Comparison of ENCODE assay signal across 3 cellular contexts in the genomic region with DNA sequence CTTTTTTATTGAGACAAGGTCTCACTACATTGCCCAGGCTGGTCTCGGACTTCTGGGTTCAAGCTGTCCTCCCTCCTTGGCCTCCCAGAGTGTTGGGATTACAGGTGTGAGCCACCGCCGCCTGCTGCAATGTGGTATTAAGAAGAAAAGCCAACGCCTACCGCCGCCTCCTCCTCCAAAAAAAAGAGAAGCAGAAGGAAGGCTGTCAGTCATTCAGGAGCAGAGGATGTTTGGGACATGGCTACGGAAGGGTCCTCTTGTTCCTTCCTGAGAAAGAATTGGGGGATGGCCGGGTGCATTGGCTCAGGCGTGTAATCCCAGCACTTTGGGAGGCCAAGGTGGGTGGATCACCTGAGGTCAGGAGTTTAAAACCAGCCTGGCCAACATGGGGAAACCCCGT.
TF ChIP-seq lines count a peak whose summit lies in the region.

No MANE protein-coding gene starts in this region.

TF ChIP-seq in SK-N-SH, 30 proteins besides CTCF, POLR2A, EP300 and RAD21 (continued from another document):
- TF ChIP-seq, protein P1, sequence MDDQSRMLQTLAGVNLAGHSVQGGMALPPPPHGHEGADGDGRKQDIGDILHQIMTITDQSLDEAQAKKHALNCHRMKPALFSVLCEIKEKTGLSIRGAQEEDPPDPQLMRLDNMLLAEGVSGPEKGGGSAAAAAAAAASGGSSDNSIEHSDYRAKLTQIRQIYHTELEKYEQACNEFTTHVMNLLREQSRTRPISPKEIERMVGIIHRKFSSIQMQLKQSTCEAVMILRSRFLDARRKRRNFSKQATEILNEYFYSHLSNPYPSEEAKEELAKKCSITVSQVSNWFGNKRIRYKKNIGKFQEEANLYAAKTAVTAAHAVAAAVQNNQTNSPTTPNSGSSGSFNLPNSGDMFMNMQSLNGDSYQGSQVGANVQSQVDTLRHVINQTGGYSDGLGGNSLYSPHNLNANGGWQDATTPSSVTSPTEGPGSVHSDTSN (IDR thresholded peaks at IDR 0.05): no peak
- TF ChIP-seq, protein P2, sequence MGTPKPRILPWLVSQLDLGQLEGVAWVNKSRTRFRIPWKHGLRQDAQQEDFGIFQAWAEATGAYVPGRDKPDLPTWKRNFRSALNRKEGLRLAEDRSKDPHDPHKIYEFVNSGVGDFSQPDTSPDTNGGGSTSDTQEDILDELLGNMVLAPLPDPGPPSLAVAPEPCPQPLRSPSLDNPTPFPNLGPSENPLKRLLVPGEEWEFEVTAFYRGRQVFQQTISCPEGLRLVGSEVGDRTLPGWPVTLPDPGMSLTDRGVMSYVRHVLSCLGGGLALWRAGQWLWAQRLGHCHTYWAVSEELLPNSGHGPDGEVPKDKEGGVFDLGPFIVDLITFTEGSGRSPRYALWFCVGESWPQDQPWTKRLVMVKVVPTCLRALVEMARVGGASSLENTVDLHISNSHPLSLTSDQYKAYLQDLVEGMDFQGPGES (IDR thresholded peaks at IDR 0.05; ENCODE audit: low read depth, low read length): no peak
- TF ChIP-seq TEAD4 (IDR thresholded peaks at IDR 0.05; ENCODE audit: borderline replicate concordance, insufficient read depth) (no peak), GABPA (IDR thresholded peaks at IDR 0.05; ENCODE audit: low read depth) (no peak), SIN3A (IDR thresholded peaks at IDR 0.05; ENCODE audit: borderline replicate concordance, low read depth, low read length) (no peak)
TF ChIP-seq in SK-N-SH: peak in this region for 0.

TF ChIP-seq in SK-N-SH treated with all-trans-retinoic acid at 6 μM for 48 hours, 23 proteins besides CTCF, POLR2A, EP300 and RAD21 (continued from another document):
- TF ChIP-seq TOX (CRISPR knock-in tag; IDR thresholded peaks at IDR 0.05; ENCODE audit: borderline replicate concordance): no peak
- TF ChIP-seq ISL1 (CRISPR knock-in tag; IDR thresholded peaks at IDR 0.05): no peak
- TF ChIP-seq CSDC2 (CRISPR knock-in tag; IDR thresholded peaks at IDR 0.05): no peak
- TF ChIP-seq PPARA (CRISPR knock-in tag; IDR thresholded peaks at IDR 0.05; ENCODE audit: borderline replicate concordance): no peak
- no peak for TF ChIP-seq RARB (CRISPR knock-in tag; IDR thresholded peaks at IDR 0.05)
- no peak for TF ChIP-seq OSR1 (CRISPR knock-in tag; IDR thresholded peaks at IDR 0.05)
- no peak for TF ChIP-seq BACH2 (CRISPR knock-in tag; IDR thresholded peaks at IDR 0.05; ENCODE audit: borderline replicate concordance)
- TF ChIP-seq ZNF70 (CRISPR knock-in tag; IDR thresholded peaks at IDR 0.05): no peak
- no peak for TF ChIP-seq ARNTL (CRISPR knock-in tag; IDR thresholded peaks at IDR 0.05; ENCODE audit: borderline replicate concordance, low read depth)
- no peak for TF ChIP-seq ZFP3 (CRISPR knock-in tag; IDR thresholded peaks at IDR 0.05)
- no peak for TF ChIP-seq SNAI2 (CRISPR knock-in tag; IDR thresholded peaks at IDR 0.05)
- TF ChIP-seq, protein P3, sequence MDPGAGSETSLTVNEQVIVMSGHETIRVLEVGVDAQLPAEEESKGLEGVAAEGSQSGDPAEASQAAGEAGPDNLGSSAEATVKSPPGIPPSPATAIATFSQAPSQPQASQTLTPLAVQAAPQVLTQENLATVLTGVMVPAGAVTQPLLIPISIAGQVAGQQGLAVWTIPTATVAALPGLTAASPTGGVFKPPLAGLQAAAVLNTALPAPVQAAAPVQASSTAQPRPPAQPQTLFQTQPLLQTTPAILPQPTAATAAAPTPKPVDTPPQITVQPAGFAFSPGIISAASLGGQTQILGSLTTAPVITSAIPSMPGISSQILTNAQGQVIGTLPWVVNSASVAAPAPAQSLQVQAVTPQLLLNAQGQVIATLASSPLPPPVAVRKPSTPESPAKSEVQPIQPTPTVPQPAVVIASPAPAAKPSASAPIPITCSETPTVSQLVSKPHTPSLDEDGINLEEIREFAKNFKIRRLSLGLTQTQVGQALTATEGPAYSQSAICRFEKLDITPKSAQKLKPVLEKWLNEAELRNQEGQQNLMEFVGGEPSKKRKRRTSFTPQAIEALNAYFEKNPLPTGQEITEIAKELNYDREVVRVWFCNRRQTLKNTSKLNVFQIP (CRISPR knock-in tag; IDR thresholded peaks at IDR 0.05; ENCODE audit: borderline replicate concordance, low read depth): no peak
- TF ChIP-seq ZC3H10 (CRISPR knock-in tag; IDR thresholded peaks at IDR 0.05): no peak

TF ChIP-seq in WTC11, 78 proteins besides CTCF, POLR2A, EP300 and RAD21 (continued from another document):
- TF ChIP-seq, protein P4, sequence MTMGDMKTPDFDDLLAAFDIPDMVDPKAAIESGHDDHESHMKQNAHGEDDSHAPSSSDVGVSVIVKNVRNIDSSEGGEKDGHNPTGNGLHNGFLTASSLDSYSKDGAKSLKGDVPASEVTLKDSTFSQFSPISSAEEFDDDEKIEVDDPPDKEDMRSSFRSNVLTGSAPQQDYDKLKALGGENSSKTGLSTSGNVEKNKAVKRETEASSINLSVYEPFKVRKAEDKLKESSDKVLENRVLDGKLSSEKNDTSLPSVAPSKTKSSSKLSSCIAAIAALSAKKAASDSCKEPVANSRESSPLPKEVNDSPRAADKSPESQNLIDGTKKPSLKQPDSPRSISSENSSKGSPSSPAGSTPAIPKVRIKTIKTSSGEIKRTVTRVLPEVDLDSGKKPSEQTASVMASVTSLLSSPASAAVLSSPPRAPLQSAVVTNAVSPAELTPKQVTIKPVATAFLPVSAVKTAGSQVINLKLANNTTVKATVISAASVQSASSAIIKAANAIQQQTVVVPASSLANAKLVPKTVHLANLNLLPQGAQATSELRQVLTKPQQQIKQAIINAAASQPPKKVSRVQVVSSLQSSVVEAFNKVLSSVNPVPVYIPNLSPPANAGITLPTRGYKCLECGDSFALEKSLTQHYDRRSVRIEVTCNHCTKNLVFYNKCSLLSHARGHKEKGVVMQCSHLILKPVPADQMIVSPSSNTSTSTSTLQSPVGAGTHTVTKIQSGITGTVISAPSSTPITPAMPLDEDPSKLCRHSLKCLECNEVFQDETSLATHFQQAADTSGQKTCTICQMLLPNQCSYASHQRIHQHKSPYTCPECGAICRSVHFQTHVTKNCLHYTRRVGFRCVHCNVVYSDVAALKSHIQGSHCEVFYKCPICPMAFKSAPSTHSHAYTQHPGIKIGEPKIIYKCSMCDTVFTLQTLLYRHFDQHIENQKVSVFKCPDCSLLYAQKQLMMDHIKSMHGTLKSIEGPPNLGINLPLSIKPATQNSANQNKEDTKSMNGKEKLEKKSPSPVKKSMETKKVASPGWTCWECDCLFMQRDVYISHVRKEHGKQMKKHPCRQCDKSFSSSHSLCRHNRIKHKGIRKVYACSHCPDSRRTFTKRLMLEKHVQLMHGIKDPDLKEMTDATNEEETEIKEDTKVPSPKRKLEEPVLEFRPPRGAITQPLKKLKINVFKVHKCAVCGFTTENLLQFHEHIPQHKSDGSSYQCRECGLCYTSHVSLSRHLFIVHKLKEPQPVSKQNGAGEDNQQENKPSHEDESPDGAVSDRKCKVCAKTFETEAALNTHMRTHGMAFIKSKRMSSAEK (CRISPR knock-in tag; IDR thresholded peaks at IDR 0.05; ENCODE audit: borderline replicate concordance): no peak
- no peak for TF ChIP-seq NR3C1 (CRISPR knock-in tag; conservative IDR thresholded peaks at IDR 0.05; ENCODE audit: low read depth)
